Comparison of ENCODE assay signal across 1 cellular context in the genomic region with DNA sequence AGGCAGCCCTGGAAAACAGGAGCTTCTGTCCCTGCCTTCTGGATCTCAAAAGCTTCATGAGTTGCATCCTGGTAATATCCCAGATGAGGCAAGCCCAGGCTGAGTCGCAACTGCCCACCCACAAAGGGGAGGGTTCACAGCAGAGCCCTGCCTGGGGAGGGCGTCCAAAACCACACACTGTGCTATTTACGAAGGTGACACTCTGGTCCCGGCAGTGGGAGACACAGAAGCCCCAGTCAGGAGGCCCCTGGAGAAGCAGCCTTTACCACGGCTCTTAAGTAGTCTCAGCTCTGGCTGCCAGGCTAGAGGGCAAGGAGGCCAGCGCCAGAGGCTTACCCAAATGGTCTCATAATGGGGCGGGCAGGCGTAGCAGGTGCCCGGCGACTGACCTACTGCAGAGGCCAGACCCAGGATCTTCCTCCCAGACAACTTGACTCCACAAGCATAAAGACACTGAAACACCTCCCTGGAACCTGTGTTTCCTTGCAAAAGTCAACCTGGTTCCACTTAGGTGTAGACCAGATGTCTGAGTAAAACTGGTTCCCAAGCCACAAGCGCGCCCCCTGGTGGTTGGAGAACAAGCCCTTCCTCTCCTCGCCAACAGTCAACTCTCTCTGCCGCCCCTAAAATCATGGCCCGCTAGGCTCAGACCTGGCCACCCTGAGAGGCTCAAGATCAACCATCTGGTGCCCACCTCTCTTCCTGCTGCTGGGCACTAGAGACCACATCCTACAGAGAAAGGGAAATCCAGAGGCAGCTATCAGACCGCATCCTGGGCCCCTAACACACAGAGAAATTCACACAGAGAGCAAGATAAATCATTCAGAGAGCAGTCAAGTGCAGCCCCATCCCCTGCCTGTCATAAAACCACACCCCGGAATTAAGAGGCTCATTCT.
TF ChIP-seq lines count a peak whose summit lies in the region.

No MANE protein-coding gene starts in this region.

TF ChIP-seq in H1, 55 proteins besides CTCF, POLR2A, EP300 and RAD21:
- TF ChIP-seq, protein P1, sequence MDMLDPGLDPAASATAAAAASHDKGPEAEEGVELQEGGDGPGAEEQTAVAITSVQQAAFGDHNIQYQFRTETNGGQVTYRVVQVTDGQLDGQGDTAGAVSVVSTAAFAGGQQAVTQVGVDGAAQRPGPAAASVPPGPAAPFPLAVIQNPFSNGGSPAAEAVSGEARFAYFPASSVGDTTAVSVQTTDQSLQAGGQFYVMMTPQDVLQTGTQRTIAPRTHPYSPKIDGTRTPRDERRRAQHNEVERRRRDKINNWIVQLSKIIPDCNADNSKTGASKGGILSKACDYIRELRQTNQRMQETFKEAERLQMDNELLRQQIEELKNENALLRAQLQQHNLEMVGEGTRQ (IDR thresholded peaks at IDR 0.05; ENCODE audit: low read length): no peak
- TF ChIP-seq YY1 (IDR thresholded peaks at IDR 0.05; ENCODE audit: low read depth, low read length) (no peak), GABPA (IDR thresholded peaks at IDR 0.05; ENCODE audit: borderline replicate concordance, insufficient read depth, low read length) (peak; percentile 17; the same call in 1 of the 2 replicates), MAX (IDR thresholded peaks at IDR 0.05) (peak; percentile 37; the same call in 1 of the 2 replicates), GTF2F1 (IDR thresholded peaks at IDR 0.05; ENCODE audit: borderline replicate concordance, low read depth, low read length) (no peak), EZH2 (IDR thresholded peaks at IDR 0.05; ENCODE audit: low read depth, low read length, severe bottlenecking) (no peak), SP4 (IDR thresholded peaks at IDR 0.05; ENCODE audit: low read length) (no peak), PHF8 (conservative IDR thresholded peaks at IDR 0.05; ENCODE audit: low read depth, low read length) (no peak), HDAC2 (IDR thresholded peaks at IDR 0.05; ENCODE audit: borderline replicate concordance in 1 of 2, low read depth in 2 of 2, low read length in 2 of 2) (no peak), SUZ12 (IDR thresholded peaks at IDR 0.05; ENCODE audit: low read length) (no peak), TAF7 (optimal IDR thresholded peaks at IDR 0.05; ENCODE audit: borderline replicate concordance, low read depth, low read length) (no peak), SIN3A (conservative IDR thresholded peaks at IDR 0.05 in 1 of 2, IDR thresholded peaks at IDR 0.05 in 1 of 2; ENCODE audit: low read depth in 1 of 2, low read length in 2 of 2) (0 out of 4 replicates have a peak, but pooled peaks of 1 of the 2 experiments have one; percentile 35), ZNF274 (IDR thresholded peaks at IDR 0.05; ENCODE audit: borderline replicate concordance, extremely low read depth, low read length) (no peak), JUND (IDR thresholded peaks at IDR 0.05; ENCODE audit: low read length) (0 out of 2 replicates have a peak, but pooled peaks have one; percentile 29), KDM4A (IDR thresholded peaks at IDR 0.05; ENCODE audit: low read depth, low read length, severe bottlenecking) (no peak), CBX8 (IDR thresholded peaks at IDR 0.05; ENCODE audit: borderline replicate concordance, low read depth, low read length) (no peak), KDM5A (IDR thresholded peaks at IDR 0.05; ENCODE audit: low read length) (no peak), RNF2 (IDR thresholded peaks at IDR 0.05; ENCODE audit: borderline replicate concordance, low read depth, low read length, missing control alignments, poor library complexity, severe bottlenecking) (no peak), BCL11A (IDR thresholded peaks at IDR 0.05; ENCODE audit: low read depth in 2 of 2, low read length in 2 of 2) (no peak), ATF3 (IDR thresholded peaks at IDR 0.05; ENCODE audit: insufficient read depth, low read depth, low read length) (peak; percentile 84)
- TF ChIP-seq, protein P2, sequence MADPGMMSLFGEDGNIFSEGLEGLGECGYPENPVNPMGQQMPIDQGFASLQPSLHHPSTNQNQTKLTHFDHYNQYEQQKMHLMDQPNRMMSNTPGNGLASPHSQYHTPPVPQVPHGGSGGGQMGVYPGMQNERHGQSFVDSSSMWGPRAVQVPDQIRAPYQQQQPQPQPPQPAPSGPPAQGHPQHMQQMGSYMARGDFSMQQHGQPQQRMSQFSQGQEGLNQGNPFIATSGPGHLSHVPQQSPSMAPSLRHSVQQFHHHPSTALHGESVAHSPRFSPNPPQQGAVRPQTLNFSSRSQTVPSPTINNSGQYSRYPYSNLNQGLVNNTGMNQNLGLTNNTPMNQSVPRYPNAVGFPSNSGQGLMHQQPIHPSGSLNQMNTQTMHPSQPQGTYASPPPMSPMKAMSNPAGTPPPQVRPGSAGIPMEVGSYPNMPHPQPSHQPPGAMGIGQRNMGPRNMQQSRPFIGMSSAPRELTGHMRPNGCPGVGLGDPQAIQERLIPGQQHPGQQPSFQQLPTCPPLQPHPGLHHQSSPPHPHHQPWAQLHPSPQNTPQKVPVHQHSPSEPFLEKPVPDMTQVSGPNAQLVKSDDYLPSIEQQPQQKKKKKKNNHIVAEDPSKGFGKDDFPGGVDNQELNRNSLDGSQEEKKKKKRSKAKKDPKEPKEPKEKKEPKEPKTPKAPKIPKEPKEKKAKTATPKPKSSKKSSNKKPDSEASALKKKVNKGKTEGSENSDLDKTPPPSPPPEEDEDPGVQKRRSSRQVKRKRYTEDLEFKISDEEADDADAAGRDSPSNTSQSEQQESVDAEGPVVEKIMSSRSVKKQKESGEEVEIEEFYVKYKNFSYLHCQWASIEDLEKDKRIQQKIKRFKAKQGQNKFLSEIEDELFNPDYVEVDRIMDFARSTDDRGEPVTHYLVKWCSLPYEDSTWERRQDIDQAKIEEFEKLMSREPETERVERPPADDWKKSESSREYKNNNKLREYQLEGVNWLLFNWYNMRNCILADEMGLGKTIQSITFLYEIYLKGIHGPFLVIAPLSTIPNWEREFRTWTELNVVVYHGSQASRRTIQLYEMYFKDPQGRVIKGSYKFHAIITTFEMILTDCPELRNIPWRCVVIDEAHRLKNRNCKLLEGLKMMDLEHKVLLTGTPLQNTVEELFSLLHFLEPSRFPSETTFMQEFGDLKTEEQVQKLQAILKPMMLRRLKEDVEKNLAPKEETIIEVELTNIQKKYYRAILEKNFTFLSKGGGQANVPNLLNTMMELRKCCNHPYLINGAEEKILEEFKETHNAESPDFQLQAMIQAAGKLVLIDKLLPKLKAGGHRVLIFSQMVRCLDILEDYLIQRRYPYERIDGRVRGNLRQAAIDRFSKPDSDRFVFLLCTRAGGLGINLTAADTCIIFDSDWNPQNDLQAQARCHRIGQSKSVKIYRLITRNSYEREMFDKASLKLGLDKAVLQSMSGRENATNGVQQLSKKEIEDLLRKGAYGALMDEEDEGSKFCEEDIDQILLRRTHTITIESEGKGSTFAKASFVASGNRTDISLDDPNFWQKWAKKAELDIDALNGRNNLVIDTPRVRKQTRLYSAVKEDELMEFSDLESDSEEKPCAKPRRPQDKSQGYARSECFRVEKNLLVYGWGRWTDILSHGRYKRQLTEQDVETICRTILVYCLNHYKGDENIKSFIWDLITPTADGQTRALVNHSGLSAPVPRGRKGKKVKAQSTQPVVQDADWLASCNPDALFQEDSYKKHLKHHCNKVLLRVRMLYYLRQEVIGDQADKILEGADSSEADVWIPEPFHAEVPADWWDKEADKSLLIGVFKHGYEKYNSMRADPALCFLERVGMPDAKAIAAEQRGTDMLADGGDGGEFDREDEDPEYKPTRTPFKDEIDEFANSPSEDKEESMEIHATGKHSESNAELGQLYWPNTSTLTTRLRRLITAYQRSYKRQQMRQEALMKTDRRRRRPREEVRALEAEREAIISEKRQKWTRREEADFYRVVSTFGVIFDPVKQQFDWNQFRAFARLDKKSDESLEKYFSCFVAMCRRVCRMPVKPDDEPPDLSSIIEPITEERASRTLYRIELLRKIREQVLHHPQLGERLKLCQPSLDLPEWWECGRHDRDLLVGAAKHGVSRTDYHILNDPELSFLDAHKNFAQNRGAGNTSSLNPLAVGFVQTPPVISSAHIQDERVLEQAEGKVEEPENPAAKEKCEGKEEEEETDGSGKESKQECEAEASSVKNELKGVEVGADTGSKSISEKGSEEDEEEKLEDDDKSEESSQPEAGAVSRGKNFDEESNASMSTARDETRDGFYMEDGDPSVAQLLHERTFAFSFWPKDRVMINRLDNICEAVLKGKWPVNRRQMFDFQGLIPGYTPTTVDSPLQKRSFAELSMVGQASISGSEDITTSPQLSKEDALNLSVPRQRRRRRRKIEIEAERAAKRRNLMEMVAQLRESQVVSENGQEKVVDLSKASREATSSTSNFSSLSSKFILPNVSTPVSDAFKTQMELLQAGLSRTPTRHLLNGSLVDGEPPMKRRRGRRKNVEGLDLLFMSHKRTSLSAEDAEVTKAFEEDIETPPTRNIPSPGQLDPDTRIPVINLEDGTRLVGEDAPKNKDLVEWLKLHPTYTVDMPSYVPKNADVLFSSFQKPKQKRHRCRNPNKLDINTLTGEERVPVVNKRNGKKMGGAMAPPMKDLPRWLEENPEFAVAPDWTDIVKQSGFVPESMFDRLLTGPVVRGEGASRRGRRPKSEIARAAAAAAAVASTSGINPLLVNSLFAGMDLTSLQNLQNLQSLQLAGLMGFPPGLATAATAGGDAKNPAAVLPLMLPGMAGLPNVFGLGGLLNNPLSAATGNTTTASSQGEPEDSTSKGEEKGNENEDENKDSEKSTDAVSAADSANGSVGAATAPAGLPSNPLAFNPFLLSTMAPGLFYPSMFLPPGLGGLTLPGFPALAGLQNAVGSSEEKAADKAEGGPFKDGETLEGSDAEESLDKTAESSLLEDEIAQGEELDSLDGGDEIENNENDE (IDR thresholded peaks at IDR 0.05; ENCODE audit: insufficient replicate concordance, low read length): no peak
TF ChIP-seq in H1: peak in this region for 5.
